Comparison of ENCODE assay signal across 1 cellular context in the genomic region with DNA sequence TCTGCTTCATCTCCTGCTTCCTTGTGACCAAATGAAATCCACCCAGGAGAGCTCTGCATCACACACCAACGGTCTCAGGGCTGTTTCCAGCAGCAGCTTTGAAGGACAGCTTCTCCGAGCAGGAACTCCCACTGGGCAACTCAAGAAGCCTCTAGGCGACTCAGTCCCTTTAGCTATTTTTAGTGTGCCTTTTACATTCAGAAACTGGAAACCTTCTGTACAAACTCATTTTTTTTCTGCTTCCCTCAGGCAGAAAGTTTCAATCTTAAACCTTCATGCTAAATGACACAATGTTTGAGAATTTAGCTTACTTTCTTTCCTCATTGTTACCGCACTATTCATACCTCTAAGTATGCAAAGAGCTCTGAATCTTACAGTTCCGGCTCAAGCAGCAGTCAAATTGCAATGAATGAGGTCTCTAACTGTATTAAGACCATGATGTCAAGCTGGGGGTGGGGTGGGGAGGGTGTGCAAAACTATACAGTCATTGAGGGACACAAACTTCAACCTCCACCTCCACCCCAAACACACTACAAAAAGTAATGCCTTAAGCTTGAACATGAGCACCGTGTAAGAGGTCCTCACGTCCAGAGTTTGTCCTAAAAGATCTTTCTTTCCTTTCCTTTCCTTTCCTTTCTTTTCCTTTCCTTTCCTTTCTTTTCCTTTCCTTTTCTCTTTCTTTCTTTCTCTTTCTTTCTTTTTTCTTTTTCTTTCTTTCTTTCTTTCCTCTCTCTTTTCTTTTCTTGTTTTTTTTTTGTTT.
TF ChIP-seq lines count a peak whose summit lies in the region.

No MANE protein-coding gene starts in this region.

TF ChIP-seq in K562, 482 proteins besides CTCF, POLR2A, EP300 and RAD21 (continued from another document and continues in another):
- TF ChIP-seq IRF1 (CRISPR knock-in tag; IDR thresholded peaks at IDR 0.05; ENCODE audit: borderline replicate concordance) (no peak), ZNF717 (CRISPR knock-in tag; IDR thresholded peaks at IDR 0.05) (no peak), EZH2 (IDR thresholded peaks at IDR 0.05; ENCODE audit: borderline replicate concordance, low read depth, low read length) (no peak), HSF4 (CRISPR knock-in tag; IDR thresholded peaks at IDR 0.05; ENCODE audit: borderline replicate concordance) (no peak), RBM34 (IDR thresholded peaks at IDR 0.05; ENCODE audit: borderline replicate concordance, insufficient read depth, low read length) (no peak), SAFB2 (IDR thresholded peaks at IDR 0.05; ENCODE audit: borderline replicate concordance, low read depth, low read length, severe bottlenecking) (no peak), TCF7 (IDR thresholded peaks at IDR 0.05; ENCODE audit: borderline replicate concordance) (no peak), SIRT6 (IDR thresholded peaks at IDR 0.05; ENCODE audit: low read depth, low read length) (no peak), KLF10 (CRISPR knock-in tag; IDR thresholded peaks at IDR 0.05) (no peak), DDX20 (tag; IDR thresholded peaks at IDR 0.05; ENCODE audit: low read depth) (no peak), GATAD2A (IDR thresholded peaks at IDR 0.05) (no peak), GATAD2B (IDR thresholded peaks at IDR 0.05; ENCODE audit: borderline replicate concordance) (no peak), ZNF449 (CRISPR knock-in tag; IDR thresholded peaks at IDR 0.05) (no peak), BMI1 (IDR thresholded peaks at IDR 0.05; ENCODE audit: low read length) (no peak), ZNF444 (CRISPR knock-in tag; IDR thresholded peaks at IDR 0.05) (no peak), POLR3G (IDR thresholded peaks at IDR 0.05; ENCODE audit: extremely low read depth, insufficient read length, insufficient replicate concordance) (no peak), ZNF143 (CRISPR knock-in tag; IDR thresholded peaks at IDR 0.05) (no peak), CBX5 (IDR thresholded peaks at IDR 0.05; ENCODE audit: borderline replicate concordance, low read depth) (no peak), TEAD2 (tag; IDR thresholded peaks at IDR 0.05) (no peak), KDM2B (CRISPR knock-in tag; IDR thresholded peaks at IDR 0.05) (no peak), GTF3C2 (IDR thresholded peaks at IDR 0.05; ENCODE audit: borderline replicate concordance, extremely low read depth, insufficient read length) (no peak), SREBF2 (CRISPR knock-in tag; IDR thresholded peaks at IDR 0.05) (no peak), ZNF253 (CRISPR knock-in tag; conservative IDR thresholded peaks at IDR 0.05) (no peak), NR2C2 (CRISPR knock-in tag; IDR thresholded peaks at IDR 0.05) (no peak), NR2C2 (tag; IDR thresholded peaks at IDR 0.05) (no peak), ETV1 (tag; conservative IDR thresholded peaks at IDR 0.05; ENCODE audit: low read depth) (no peak; the same call in 1 of the 2 replicates), ZFP30 (CRISPR knock-in tag; IDR thresholded peaks at IDR 0.05; ENCODE audit: borderline replicate concordance) (no peak), XRCC4 (IDR thresholded peaks at IDR 0.05; ENCODE audit: extremely low read depth, insufficient read depth, insufficient read length) (no peak), CGGBP1 (CRISPR knock-in tag; IDR thresholded peaks at IDR 0.05) (no peak), POLR2B (IDR thresholded peaks at IDR 0.05; ENCODE audit: low read depth, partially characterized antibody) (no peak), SETDB1 (IDR thresholded peaks at IDR 0.05; ENCODE audit: low read length) (no peak), GTF2A2 (tag; IDR thresholded peaks at IDR 0.05) (no peak), ZNF316 (IDR thresholded peaks at IDR 0.05) (peak; percentile 6; the same call in 1 of the 2 replicates)
- TF ChIP-seq, protein P1, sequence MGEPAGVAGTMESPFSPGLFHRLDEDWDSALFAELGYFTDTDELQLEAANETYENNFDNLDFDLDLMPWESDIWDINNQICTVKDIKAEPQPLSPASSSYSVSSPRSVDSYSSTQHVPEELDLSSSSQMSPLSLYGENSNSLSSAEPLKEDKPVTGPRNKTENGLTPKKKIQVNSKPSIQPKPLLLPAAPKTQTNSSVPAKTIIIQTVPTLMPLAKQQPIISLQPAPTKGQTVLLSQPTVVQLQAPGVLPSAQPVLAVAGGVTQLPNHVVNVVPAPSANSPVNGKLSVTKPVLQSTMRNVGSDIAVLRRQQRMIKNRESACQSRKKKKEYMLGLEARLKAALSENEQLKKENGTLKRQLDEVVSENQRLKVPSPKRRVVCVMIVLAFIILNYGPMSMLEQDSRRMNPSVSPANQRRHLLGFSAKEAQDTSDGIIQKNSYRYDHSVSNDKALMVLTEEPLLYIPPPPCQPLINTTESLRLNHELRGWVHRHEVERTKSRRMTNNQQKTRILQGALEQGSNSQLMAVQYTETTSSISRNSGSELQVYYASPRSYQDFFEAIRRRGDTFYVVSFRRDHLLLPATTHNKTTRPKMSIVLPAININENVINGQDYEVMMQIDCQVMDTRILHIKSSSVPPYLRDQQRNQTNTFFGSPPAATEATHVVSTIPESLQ (CRISPR knock-in tag; IDR thresholded peaks at IDR 0.05), result no peak
- TF ChIP-seq, protein P2, sequence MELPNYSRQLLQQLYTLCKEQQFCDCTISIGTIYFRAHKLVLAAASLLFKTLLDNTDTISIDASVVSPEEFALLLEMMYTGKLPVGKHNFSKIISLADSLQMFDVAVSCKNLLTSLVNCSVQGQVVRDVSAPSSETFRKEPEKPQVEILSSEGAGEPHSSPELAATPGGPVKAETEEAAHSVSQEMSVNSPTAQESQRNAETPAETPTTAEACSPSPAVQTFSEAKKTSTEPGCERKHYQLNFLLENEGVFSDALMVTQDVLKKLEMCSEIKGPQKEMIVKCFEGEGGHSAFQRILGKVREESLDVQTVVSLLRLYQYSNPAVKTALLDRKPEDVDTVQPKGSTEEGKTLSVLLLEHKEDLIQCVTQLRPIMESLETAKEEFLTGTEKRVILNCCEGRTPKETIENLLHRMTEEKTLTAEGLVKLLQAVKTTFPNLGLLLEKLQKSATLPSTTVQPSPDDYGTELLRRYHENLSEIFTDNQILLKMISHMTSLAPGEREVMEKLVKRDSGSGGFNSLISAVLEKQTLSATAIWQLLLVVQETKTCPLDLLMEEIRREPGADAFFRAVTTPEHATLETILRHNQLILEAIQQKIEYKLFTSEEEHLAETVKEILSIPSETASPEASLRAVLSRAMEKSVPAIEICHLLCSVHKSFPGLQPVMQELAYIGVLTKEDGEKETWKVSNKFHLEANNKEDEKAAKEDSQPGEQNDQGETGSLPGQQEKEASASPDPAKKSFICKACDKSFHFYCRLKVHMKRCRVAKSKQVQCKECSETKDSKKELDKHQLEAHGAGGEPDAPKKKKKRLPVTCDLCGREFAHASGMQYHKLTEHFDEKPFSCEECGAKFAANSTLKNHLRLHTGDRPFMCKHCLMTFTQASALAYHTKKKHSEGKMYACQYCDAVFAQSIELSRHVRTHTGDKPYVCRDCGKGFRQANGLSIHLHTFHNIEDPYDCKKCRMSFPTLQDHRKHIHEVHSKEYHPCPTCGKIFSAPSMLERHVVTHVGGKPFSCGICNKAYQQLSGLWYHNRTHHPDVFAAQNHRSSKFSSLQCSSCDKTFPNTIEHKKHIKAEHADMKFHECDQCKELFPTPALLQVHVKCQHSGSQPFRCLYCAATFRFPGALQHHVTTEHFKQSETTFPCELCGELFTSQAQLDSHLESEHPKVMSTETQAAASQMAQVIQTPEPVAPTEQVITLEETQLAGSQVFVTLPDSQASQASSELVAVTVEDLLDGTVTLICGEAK (IDR thresholded peaks at IDR 0.05), result no peak
- TF ChIP-seq, protein P2 (CRISPR knock-in tag; IDR thresholded peaks at IDR 0.05), result no peak
- TF ChIP-seq, protein P3, sequence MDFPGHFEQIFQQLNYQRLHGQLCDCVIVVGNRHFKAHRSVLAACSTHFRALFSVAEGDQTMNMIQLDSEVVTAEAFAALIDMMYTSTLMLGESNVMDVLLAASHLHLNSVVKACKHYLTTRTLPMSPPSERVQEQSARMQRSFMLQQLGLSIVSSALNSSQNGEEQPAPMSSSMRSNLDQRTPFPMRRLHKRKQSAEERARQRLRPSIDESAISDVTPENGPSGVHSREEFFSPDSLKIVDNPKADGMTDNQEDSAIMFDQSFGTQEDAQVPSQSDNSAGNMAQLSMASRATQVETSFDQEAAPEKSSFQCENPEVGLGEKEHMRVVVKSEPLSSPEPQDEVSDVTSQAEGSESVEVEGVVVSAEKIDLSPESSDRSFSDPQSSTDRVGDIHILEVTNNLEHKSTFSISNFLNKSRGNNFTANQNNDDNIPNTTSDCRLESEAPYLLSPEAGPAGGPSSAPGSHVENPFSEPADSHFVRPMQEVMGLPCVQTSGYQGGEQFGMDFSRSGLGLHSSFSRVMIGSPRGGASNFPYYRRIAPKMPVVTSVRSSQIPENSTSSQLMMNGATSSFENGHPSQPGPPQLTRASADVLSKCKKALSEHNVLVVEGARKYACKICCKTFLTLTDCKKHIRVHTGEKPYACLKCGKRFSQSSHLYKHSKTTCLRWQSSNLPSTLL (IDR thresholded peaks at IDR 0.05), result 0 out of 2 replicates have a peak, but pooled peaks have one; percentile 49
